In the genomic region with DNA sequence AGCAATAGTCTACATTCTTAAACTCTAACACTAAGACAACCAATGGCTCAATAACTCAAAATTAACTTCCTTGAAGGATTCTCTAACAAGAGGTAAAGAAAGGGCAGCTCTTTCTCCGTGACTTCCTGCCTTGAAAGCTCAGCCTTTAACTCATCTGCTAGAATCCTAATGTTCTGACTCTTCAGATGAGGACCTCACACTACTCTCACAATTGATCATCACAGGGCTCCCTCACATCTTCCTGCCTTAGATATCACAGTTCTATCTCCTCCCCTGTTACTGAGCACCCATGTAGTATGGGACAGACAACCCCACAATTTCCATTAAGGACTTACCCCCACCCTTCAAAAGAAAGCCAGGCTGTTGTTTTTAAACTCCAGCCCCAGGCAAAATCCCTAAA, we compare ENCODE assay signal across 1 cellular context.
TF ChIP-seq lines count a peak whose summit lies in the region.

No MANE protein-coding gene starts in this region.

TF ChIP-seq in HepG2, 621 proteins besides CTCF, POLR2A, EP300 and RAD21:
- TF ChIP-seq, protein P1, sequence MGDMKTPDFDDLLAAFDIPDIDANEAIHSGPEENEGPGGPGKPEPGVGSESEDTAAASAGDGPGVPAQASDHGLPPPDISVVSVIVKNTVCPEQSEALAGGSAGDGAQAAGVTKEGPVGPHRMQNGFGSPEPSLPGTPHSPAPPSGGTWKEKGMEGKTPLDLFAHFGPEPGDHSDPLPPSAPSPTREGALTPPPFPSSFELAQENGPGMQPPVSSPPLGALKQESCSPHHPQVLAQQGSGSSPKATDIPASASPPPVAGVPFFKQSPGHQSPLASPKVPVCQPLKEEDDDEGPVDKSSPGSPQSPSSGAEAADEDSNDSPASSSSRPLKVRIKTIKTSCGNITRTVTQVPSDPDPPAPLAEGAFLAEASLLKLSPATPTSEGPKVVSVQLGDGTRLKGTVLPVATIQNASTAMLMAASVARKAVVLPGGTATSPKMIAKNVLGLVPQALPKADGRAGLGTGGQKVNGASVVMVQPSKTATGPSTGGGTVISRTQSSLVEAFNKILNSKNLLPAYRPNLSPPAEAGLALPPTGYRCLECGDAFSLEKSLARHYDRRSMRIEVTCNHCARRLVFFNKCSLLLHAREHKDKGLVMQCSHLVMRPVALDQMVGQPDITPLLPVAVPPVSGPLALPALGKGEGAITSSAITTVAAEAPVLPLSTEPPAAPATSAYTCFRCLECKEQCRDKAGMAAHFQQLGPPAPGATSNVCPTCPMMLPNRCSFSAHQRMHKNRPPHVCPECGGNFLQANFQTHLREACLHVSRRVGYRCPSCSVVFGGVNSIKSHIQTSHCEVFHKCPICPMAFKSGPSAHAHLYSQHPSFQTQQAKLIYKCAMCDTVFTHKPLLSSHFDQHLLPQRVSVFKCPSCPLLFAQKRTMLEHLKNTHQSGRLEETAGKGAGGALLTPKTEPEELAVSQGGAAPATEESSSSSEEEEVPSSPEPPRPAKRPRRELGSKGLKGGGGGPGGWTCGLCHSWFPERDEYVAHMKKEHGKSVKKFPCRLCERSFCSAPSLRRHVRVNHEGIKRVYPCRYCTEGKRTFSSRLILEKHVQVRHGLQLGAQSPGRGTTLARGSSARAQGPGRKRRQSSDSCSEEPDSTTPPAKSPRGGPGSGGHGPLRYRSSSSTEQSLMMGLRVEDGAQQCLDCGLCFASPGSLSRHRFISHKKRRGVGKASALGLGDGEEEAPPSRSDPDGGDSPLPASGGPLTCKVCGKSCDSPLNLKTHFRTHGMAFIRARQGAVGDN (CRISPR knock-in tag; IDR thresholded peaks at IDR 0.05): no peak
- TF ChIP-seq JUND (CRISPR knock-in tag; IDR thresholded peaks at IDR 0.05): no peak
- TF ChIP-seq ZNF605 (CRISPR knock-in tag; IDR thresholded peaks at IDR 0.05): no peak
- TF ChIP-seq BRD4 (CRISPR knock-in tag; IDR thresholded peaks at IDR 0.05): no peak
- no peak for TF ChIP-seq CREM (IDR thresholded peaks at IDR 0.05)
- no peak for TF ChIP-seq CREM (CRISPR knock-in tag; IDR thresholded peaks at IDR 0.05)
- no peak for TF ChIP-seq ZNF678 (CRISPR knock-in tag; IDR thresholded peaks at IDR 0.05)
- no peak for TF ChIP-seq ZSCAN31 (CRISPR knock-in tag; IDR thresholded peaks at IDR 0.05; ENCODE audit: low read depth)
- no peak for TF ChIP-seq FOXC1 (CRISPR knock-in tag; IDR thresholded peaks at IDR 0.05; ENCODE audit: borderline replicate concordance)
- TF ChIP-seq ZMAT3 (CRISPR knock-in tag; conservative IDR thresholded peaks at IDR 0.05): no peak
- no peak for TF ChIP-seq NFE2L2 (IDR thresholded peaks at IDR 0.05; ENCODE audit: low read length)
- no peak for TF ChIP-seq ARNT2 (CRISPR knock-in tag; IDR thresholded peaks at IDR 0.05; ENCODE audit: low read depth)
- TF ChIP-seq ZNF639 (CRISPR knock-in tag; conservative IDR thresholded peaks at IDR 0.05): no peak
- no peak for TF ChIP-seq ZNF501 (CRISPR knock-in tag; IDR thresholded peaks at IDR 0.05)
- no peak for TF ChIP-seq JUNB (CRISPR knock-in tag; IDR thresholded peaks at IDR 0.05; ENCODE audit: borderline replicate concordance)
- TF ChIP-seq DNMT3B (CRISPR knock-in tag; conservative IDR thresholded peaks at IDR 0.05): no peak
